17 cellular contexts compared by ENCODE assay signal in genomic region chr1:58905126-58905490, GRCh38.
DNase-seq lines count a peak whose midpoint lies in the region; ATAC-seq, FAIRE-seq and TF ChIP-seq lines count a peak whose summit lies in the region.
"Had no signal": no experiment of that assay in that cellular context is flagged by ENCODE, and none has a peak within 500 bp of the region (broad histone marks: within the 10 kb centered on the region; RNA-seq: fewer than 3 reads in every experiment).

No MANE protein-coding gene starts in this region.

- no peak overlapping the region for H3K4me2 ChIP-seq in A549

- H3K4me3 ChIP-seq in A549: no peak overlapping the region
- H3K4me3 ChIP-seq: prostate gland had no signal

- H3K27me3 Mint-ChIP-seq in Calu3 (ENCODE audit: unreplicated experiment): no peaks in the 10 kb centered on the region
- H3K27me3 Mint-ChIP-seq in activated naive CD8-positive, alpha-beta T cell treated with anti-CD3 and anti-CD28 coated beads, Interleukin-2, amount 50 U/mL, for 24 hours: no peaks in the 10 kb centered on the region
- H3K27me3 Mint-ChIP-seq in natural killer cell treated with Interleukin-12 subunit alpha and Interleukin-12 subunit beta and Interleukin-15 and Interleukin-18, amount 100 ng/mL, for 72 hours: no peaks in the 10 kb centered on the region

- H3K27ac Mint-ChIP-seq in Calu3 (ENCODE audit: unreplicated experiment): peak overlapping the region; percentile 1
- peak overlapping the region; percentile 47 for H3K27ac Mint-ChIP-seq in activated naive CD8-positive, alpha-beta T cell treated with anti-CD3 and anti-CD28 coated beads, Interleukin-2, amount 50 U/mL, for 24 hours
- peak overlapping the region; percentile 63 to 72 for H3K27ac Mint-ChIP-seq in natural killer cell treated with Interleukin-12 subunit alpha and Interleukin-12 subunit beta and Interleukin-15 and Interleukin-18, amount 100 ng/mL, for 72 hours

- BruUV-seq in Calu3 (replicated peaks; lab: Mats Ljungman, UMichigan): no TSS peak

- H3K9me3 ChIP-seq in A549: no peaks in the 10 kb centered on the region
- H3K9me3 ChIP-seq: BLaER1, prostate gland had no signal

- peaks cover 42% of the 10 kb centered on the region for H3K4me1 ChIP-seq in A549
- H3K4me1 ChIP-seq: prostate gland had no signal

- intact Hi-C loops in Calu3 (cut with micrococcal nuclease; ENCODE audit: unreplicated experiment): no loop called here

- no peak for FAIRE-seq in A549 (lab: Jason Lieb, UNC)

- peak overlapping the region; percentile 86 to 98; a peak in 5 of 6 replicates for H3K27ac ChIP-seq in A549
- H3K27ac ChIP-seq: BLaER1 had no signal

- POLR2A ChIA-PET in A549 (lab: Yijun Ruan, JAX): interaction anchor here (1.6 kb wide), 1 partner anchor 121 kb away, joined by 5 read pairs; the partner anchor contains the start of gene JUN

- H3K4me3 Mint-ChIP-seq in Calu3 (ENCODE audit: low read depth, unreplicated experiment): peak overlapping the region; percentile 13
- H3K4me3 Mint-ChIP-seq in activated naive CD8-positive, alpha-beta T cell treated with anti-CD3 and anti-CD28 coated beads, Interleukin-2, amount 50 U/mL, for 24 hours: peak overlapping the region; percentile 50
- peak overlapping the region; percentile 60 for H3K4me3 Mint-ChIP-seq in natural killer cell treated with Interleukin-12 subunit alpha and Interleukin-12 subunit beta and Interleukin-15 and Interleukin-18, amount 100 ng/mL, for 72 hours

- TF ChIP-seq POLR2A in A549 (IDR thresholded peaks at IDR 0.05; ENCODE audit: low read length): no peak

- TF ChIP-seq RAD21 in A549 (conservative IDR thresholded peaks at IDR 0.05 in 1 of 2, IDR thresholded peaks at IDR 0.05 in 1 of 2): no peak

- no peak for DNase-seq in A549 (ENCODE audit: low read depth in 1 of 2, low spot score in 1 of 2)
- DNase-seq in Calu3: no peak
- DNase-seq in activated naive CD8-positive, alpha-beta T cell treated with anti-CD3 and anti-CD28 coated beads, Interleukin-2, amount 50 U/mL, for 24 hours: no peak
- no peak for DNase-seq in natural killer cell treated with Interleukin-12 subunit alpha and Interleukin-12 subunit beta and Interleukin-15 and Interleukin-18, amount 100 ng/mL, for 72 hours (ENCODE audit: low spot score)
- no peak for DNase-seq in NCI-H128 (lab: John Stamatoyannopoulos, UW; ENCODE audit: unreplicated experiment)
- no peak for DNase-seq in T1000 (lab: John Stamatoyannopoulos, UW)
- DNase-seq in NCI-H69 (lab: John Stamatoyannopoulos, UW): no peak
- DNase-seq: activated CD8-positive, alpha-beta memory T cell treated with anti-CD3 and anti-CD28 coated beads, Interleukin-2, amount 50 U/mL, for 48 hours; hippocampal formation; MV-4-11; NCI-H446 treated with DMSO at 0.1 percent for 48 hours; PC-3; stimulated activated CD4-positive, alpha-beta T cell treated with anti-CD3 and anti-CD28 coated beads, Interleukin-2, amount 100 ng/mL, for 24 hours; T-helper 9 cell had no signal

- ATAC-seq in A549 (no peak), GM21619 (IDR thresholded peaks at IDR 0.05; ENCODE audit: unreplicated experiment) (no peak)
- no peak for ATAC-seq in activated naive CD8-positive, alpha-beta T cell treated with anti-CD3 and anti-CD28 coated beads, Interleukin-2, amount 50 U/mL, for 24 hours
- ATAC-seq in natural killer cell treated with Interleukin-12 subunit alpha and Interleukin-12 subunit beta and Interleukin-15 and Interleukin-18, amount 100 ng/mL, for 72 hours: no peak
- ATAC-seq: PC-3 had no signal

- no peaks in the 10 kb centered on the region for H3K9me3 Mint-ChIP-seq in Calu3 (ENCODE audit: low read depth, unreplicated experiment)
- no peaks in the 10 kb centered on the region for H3K9me3 Mint-ChIP-seq in activated naive CD8-positive, alpha-beta T cell treated with anti-CD3 and anti-CD28 coated beads, Interleukin-2, amount 50 U/mL, for 24 hours
- no peaks in the 10 kb centered on the region for H3K9me3 Mint-ChIP-seq in natural killer cell treated with Interleukin-12 subunit alpha and Interleukin-12 subunit beta and Interleukin-15 and Interleukin-18, amount 100 ng/mL, for 72 hours

- peaks cover 44% of the 10 kb centered on the region for H3K4me1 Mint-ChIP-seq in Calu3 (ENCODE audit: low read depth, unreplicated experiment)
- peaks cover 15% of the 10 kb centered on the region for H3K4me1 Mint-ChIP-seq in activated naive CD8-positive, alpha-beta T cell treated with anti-CD3 and anti-CD28 coated beads, Interleukin-2, amount 50 U/mL, for 24 hours
- H3K4me1 Mint-ChIP-seq in natural killer cell treated with Interleukin-12 subunit alpha and Interleukin-12 subunit beta and Interleukin-15 and Interleukin-18, amount 100 ng/mL, for 72 hours (ENCODE audit: low read depth in 2 of 2): peaks cover 18 to 21% of the 10 kb centered on the region in 2 donors

- peaks cover 6% of the 10 kb centered on the region for H3K36me3 Mint-ChIP-seq in Calu3 (ENCODE audit: insufficient read depth, unreplicated experiment)
- no peaks in the 10 kb centered on the region for H3K36me3 Mint-ChIP-seq in activated naive CD8-positive, alpha-beta T cell treated with anti-CD3 and anti-CD28 coated beads, Interleukin-2, amount 50 U/mL, for 24 hours (ENCODE audit: low read depth)
- no peaks in the 10 kb centered on the region for H3K36me3 Mint-ChIP-seq in natural killer cell treated with Interleukin-12 subunit alpha and Interleukin-12 subunit beta and Interleukin-15 and Interleukin-18, amount 100 ng/mL, for 72 hours

- CTCF ChIA-PET in A549 (lab: Yijun Ruan, JAX) (no interaction called here), Calu3 (lab: Charles Lee) (no interaction called here)

- WGBS in A549 (ENCODE audit: missing lambda C conversion rate): 95% methylated on average over 3 of the region's 3 CpGs

- no peak for TF ChIP-seq EP300 in A549 (IDR thresholded peaks at IDR 0.05)

- TF ChIP-seq CTCF in A549 (IDR thresholded peaks at IDR 0.05): no peak
- no peak for TF ChIP-seq CTCF in Calu3 (IDR thresholded peaks at IDR 0.05; ENCODE audit: unreplicated experiment)

TF ChIP-seq in A549, 52 proteins besides CTCF, POLR2A, EP300 and RAD21:
- TF ChIP-seq KDM1A (IDR thresholded peaks at IDR 0.05; ENCODE audit: low read depth) (no peak), BCL3 (IDR thresholded peaks at IDR 0.05) (no peak), ZFP36 (IDR thresholded peaks at IDR 0.05; ENCODE audit: borderline replicate concordance, partially characterized antibody) (no peak), HOXA7 (CRISPR knock-in tag; IDR thresholded peaks at IDR 0.05) (no peak), EHMT2 (IDR thresholded peaks at IDR 0.05; ENCODE audit: low read depth) (no peak), CHD4 (IDR thresholded peaks at IDR 0.05; ENCODE audit: borderline replicate concordance) (no peak), TP53 (CRISPR knock-in tag; IDR thresholded peaks at IDR 0.05) (no peak), RFX5 (IDR thresholded peaks at IDR 0.05) (no peak), SREBF2 (IDR thresholded peaks at IDR 0.05) (no peak), KDM5A (IDR thresholded peaks at IDR 0.05) (no peak), JUN (IDR thresholded peaks at IDR 0.05) (no peak), HOXB5 (CRISPR knock-in tag; IDR thresholded peaks at IDR 0.05) (no peak), HMGXB4 (CRISPR knock-in tag; IDR thresholded peaks at IDR 0.05; ENCODE audit: borderline replicate concordance) (no peak), HES2 (IDR thresholded peaks at IDR 0.05) (no peak)

Comparison
In these comparisons a context has a peak if more than half of its experiments do, and no peak if none do; other contexts are left out.
1. H3K27ac Mint-ChIP-seq: peak in every context shown above with its lines; median percentile 68 in natural killer cell treated with Interleukin-12 subunit alpha and Interleukin-12 subunit beta and Interleukin-15 and Interleukin-18, amount 100 ng/mL, for 72 hours; 47 in activated naive CD8-positive, alpha-beta T cell treated with anti-CD3 and anti-CD28 coated beads, Interleukin-2, amount 50 U/mL, for 24 hours; 1 in Calu3.